Comparison of ENCODE assay signal across 8 cellular contexts in the genomic region with DNA sequence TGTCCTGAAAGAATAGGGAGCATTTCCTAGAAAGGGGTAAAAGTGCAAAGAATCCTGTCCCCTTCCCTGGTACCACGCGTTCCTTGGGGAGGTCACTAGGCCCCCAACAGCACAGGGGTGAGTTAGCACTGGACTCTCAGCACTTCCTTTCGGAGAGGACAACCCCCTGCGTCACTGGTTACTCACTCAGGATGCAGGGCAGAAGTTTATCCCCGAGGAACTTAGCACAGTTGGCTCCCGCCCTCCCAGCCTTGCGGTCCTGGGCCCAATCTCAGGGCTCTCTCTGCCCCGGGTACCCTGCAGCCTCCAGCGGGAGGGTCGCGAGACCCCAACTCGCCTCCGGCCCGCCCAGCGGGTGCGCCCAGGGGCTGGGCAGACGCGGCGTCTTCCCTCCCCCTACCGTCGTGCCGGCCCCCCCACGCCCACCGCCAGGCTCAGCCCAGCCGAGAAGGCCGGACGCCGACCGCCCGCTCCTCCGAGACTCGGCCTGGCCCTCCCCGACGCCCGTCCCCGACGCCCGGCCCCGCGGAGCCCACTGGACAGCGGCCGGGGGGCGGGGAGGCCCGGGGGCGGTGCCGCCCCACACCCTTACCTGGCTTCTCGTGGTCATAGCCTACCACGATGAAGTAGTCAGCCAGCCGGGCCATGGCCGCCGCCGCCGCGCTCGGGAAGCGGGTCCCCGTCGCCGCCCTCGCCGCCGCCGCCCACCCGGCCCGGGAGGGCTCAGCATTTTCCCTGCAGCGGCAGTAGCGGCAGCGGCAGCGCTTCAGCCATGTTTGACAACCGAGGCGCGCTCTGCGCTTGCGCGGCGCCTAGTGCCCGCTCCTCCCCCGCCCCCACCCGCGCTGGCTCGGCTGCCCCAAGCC. TPM values are rescaled to one million over a fixed set of nuclear protein-coding genes. Genes with fewer than 3 reads are reported as not detected.
A peak's percentile ranks its signal among the peaks of the same experiment; 100 is the strongest.
DNase-seq lines count a peak whose midpoint lies in the region; ATAC-seq and TF ChIP-seq lines count a peak whose summit lies in the region.

SBF2 (minus strand) TSS at position 797 of the 866 bp plus-strand sequence; CDS start at position 647, 150 bp downstream.

- H3K27ac ChIP-seq in SJSA1, result peak within 1 kb of the TSS; percentile 96
- peak within 1 kb of the TSS; percentile 83 to 99 (median 98) for H3K27ac ChIP-seq in gastroesophageal sphincter
- peak within 1 kb of the TSS; percentile 70 for H3K27ac ChIP-seq in substantia nigra (ENCODE audit: low read depth, low read length, poor library complexity, severe bottlenecking)

- H3K4me3 ChIP-seq in SJSA1, result peak within 1 kb of the TSS; percentile 96
- peak within 1 kb of the TSS; percentile 67 to 99 for H3K4me3 ChIP-seq in gastroesophageal sphincter
- H3K4me3 ChIP-seq in neuron (ENCODE audit: low read length), result peak within 1 kb of the TSS; percentile 56

- TF ChIP-seq POLR2A in gastroesophageal sphincter (IDR thresholded peaks at IDR 0.05), result peak; percentile 75 to 82

- peaks cover 25% of the 10 kb centered on the region for H3K36me3 ChIP-seq in SJSA1
- no peaks in the 10 kb centered on the region for H3K36me3 ChIP-seq in gastroesophageal sphincter
- no peaks in the 10 kb centered on the region for H3K36me3 ChIP-seq in neuron (ENCODE audit: insufficient read depth, low read length)

- 0% methylated on average over 3 of the region's 81 CpGs; no CpG with 5 or more reads in 1 of the 2 donors for WGBS in gastroesophageal sphincter (ENCODE audit: low coverage in 1 of 2), 2 donors

- no peak for TF ChIP-seq EP300 in gastroesophageal sphincter (IDR thresholded peaks at IDR 0.05)

- H3K4me1 ChIP-seq in SJSA1 (replicated peaks) (peaks cover 26% of the 10 kb centered on the region), gastroesophageal sphincter (peaks cover 0 to 57% (median 12%) of the 10 kb centered on the region in 3 donors), neuron (ENCODE audit: insufficient read depth, low read length) (peaks cover 6% of the 10 kb centered on the region)

- peak; percentile 85 for DNase-seq in AG08395 (ENCODE audit: low spot score)
- DNase-seq in HuH-7.5 (ENCODE audit: low spot score), result peak; percentile 64
- DNase-seq in SJSA1 (ENCODE audit: low read depth in 1 of 2, low spot score in 2 of 2), result peak; percentile 86
- peak; percentile 84 for DNase-seq in activated naive CD4-positive, alpha-beta T cell treated with anti-CD3 and anti-CD28 coated beads, Interleukin-2, amount 50 U/mL, for 16 hours
- peak in 47 of 49 donors; percentile 29 to 90 (median 76) for DNase-seq in substantia nigra (lab: John Stamatoyannopoulos, UW)

- no peaks in the 10 kb centered on the region for H3K27me3 ChIP-seq in SJSA1 (replicated peaks)
- H3K27me3 ChIP-seq in gastroesophageal sphincter, result no peaks in the 10 kb centered on the region
- H3K27me3 ChIP-seq in neuron (ENCODE audit: insufficient read depth, low read length), result no peaks in the 10 kb centered on the region

- ATAC-seq in GM19023 (IDR thresholded peaks at IDR 0.05; ENCODE audit: unreplicated experiment) (peak; percentile 52), gastroesophageal sphincter (peak; percentile 88)

- H3K9me3 ChIP-seq in SJSA1 (replicated peaks), result no peaks in the 10 kb centered on the region
- no peaks in the 10 kb centered on the region for H3K9me3 ChIP-seq in gastroesophageal sphincter
- no peaks in the 10 kb centered on the region for H3K9me3 ChIP-seq in neuron (ENCODE audit: low read length)

- peak within 1 kb of the TSS; percentile 97 for H2AFZ ChIP-seq in neuron (ENCODE audit: low read depth, low read length)

- TF ChIP-seq CTCF in gastroesophageal sphincter (IDR thresholded peaks at IDR 0.05), result no peak

RNA-seq across cellular contexts. Expression of gene SBF2, which starts in this region (rescaled TPM):
- 19.9 and 29.7 TPM in 2 replicates for total RNA-seq in SJSA1 (2014; rRNA removed; shearing (Covaris generic))
- total RNA-seq in gastroesophageal sphincter, result 10 to 100 TPM; 52.8 to 87.9 (median 62.4) TPM

Comparison
In these comparisons a context has a peak if more than half of its experiments do, and no peak if none do; other contexts are left out.
1. Peak in every context shown above with its lines: DNase-seq, ATAC-seq, H3K4me3 ChIP-seq and H3K27ac ChIP-seq.